8 cellular contexts compared by ENCODE assay signal in the genomic region with DNA sequence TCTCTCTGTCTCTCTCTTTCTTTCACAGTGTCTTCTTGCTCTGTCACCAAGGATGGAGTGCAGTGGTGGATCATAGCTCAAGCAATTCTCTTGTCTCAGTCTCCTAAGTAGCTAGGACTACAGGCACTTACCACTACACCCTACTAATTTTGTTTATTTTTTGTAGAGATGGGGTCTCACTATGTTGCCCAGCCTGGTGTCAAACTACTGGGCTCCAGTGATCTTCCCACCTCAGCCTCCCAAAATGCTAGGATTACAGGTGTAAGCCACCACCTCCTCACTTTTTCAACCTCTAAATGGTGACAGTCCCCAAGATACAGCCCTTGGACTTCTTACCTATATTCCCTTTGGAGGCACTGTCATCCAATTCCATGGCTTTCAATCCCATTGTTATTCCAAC.
"Had no signal": no experiment of that assay in that cellular context is flagged by ENCODE, and none has a peak within 500 bp of the region (broad histone marks: within the 10 kb centered on the region; RNA-seq: fewer than 3 reads in every experiment).

No MANE protein-coding gene starts in this region.

- DNase-seq: IMR-90, KBM-7, KG1 had no signal

- ATAC-seq: HepG2 had no signal

- H3K36me3 Mint-ChIP-seq: IgD-negative memory B cell had no signal

- FAIRE-seq: HepG2, HTR-8/SVneo had no signal

- H3K9me3 Mint-ChIP-seq: IgD-negative memory B cell had no signal

- H3K27ac ChIP-seq: HL-60, KMS-11 had no signal

- H3K4me3 Mint-ChIP-seq: IgD-negative memory B cell had no signal

- H3K4me2 ChIP-seq: KMS-11 had no signal

- H3K4me1 Mint-ChIP-seq: IgD-negative memory B cell had no signal

- H3K9ac ChIP-seq: KMS-11 had no signal
